In the genomic region with DNA sequence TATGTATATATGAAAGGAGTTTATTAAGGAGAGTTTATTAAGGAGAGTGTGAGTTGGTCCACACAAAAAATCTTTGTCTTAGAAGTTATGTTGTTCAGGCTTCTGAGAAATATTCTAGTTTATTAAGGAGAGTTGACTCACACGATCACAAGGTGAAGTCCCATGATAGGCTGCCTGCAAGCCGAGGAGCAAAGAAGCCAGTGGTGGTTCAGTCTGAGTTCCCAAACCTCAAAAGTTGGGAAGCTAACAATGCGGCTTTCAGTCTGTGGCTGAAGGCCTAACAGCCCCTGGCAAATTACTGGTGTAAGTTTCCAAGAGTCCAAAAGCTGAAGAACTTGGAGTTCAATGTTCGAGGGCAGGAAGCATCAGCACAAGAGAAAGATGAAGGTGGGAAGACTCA, we compare ENCODE assay signal across 20 cellular contexts. TPM values are rescaled to one million over a fixed set of nuclear protein-coding genes. Genes with fewer than 3 reads are reported as not detected.
"Had no signal": no experiment of that assay in that cellular context is flagged by ENCODE, and none has a peak within 500 bp of the region (broad histone marks: within the 10 kb centered on the region; RNA-seq: fewer than 3 reads in every experiment).

No MANE protein-coding gene starts in this region.

- DNase-seq: IMR-90, Karpas-422, KG1, MM.1S, NCI-H1092 treated with DMSO at 0.1 percent for 48 hours, NCI-H1436, NCI-H187, NCI-H2029, NCI-H2081 treated with DMSO at 0.1 percent for 48 hours, NCI-H2171, NCI-H226, NCI-H446, NCI-H510A, NCI-H524 treated with DMSO at 0.1 percent for 48 hours, NCI-H69, NCI-H774, SHP77 had no signal

- H3K4me3 ChIP-seq: SK-N-MC had no signal

- H3K27ac ChIP-seq: HL-60, RWPE1, SK-N-MC had no signal

RNA-seq across cellular contexts. Expression of a gene that starts 42.4 kb away (rescaled TPM):
- total RNA-seq: IMR-90 had no signal
- polyA plus RNA-seq: IMR-90 had no signal
